In genomic region chr17:74646231-74646630, GRCh38 we compare ENCODE assay signal across 8 cellular contexts. TPM values are rescaled to one million over a fixed set of nuclear protein-coding genes. Genes with fewer than 3 reads are reported as not detected.
DNase-seq lines count a peak whose midpoint lies in the region; ATAC-seq and TF ChIP-seq lines count a peak whose summit lies in the region.

No MANE protein-coding gene starts in this region.

- ATAC-seq in RWPE2 (ENCODE audit: low read depth), result peak; percentile 53; the same call in 2 of the 3 replicates
- ATAC-seq in HG03460 (IDR thresholded peaks at IDR 0.05; ENCODE audit: unreplicated experiment), result no peak

- H3K27me3 ChIP-seq in RWPE2 (ENCODE audit: insufficient read depth, poor library complexity, severe bottlenecking) (peaks cover 50% of the 10 kb centered on the region), Peyer's patch (no peaks in the 10 kb centered on the region)

- no peak overlapping the region for H3K27ac ChIP-seq in RWPE2 (ENCODE audit: poor library complexity, severe bottlenecking)
- no peak overlapping the region for H3K27ac ChIP-seq in Peyer's patch

- H3K9me3 ChIP-seq in RWPE2 (ENCODE audit: severe bottlenecking) (no peaks in the 10 kb centered on the region), Peyer's patch (no peaks in the 10 kb centered on the region)

- H3K36me3 ChIP-seq in RWPE2 (ENCODE audit: low read depth) (no peaks in the 10 kb centered on the region), Peyer's patch (no peaks in the 10 kb centered on the region)

- TF ChIP-seq CTCF in RWPE2 (IDR thresholded peaks at IDR 0.05; ENCODE audit: poor library complexity, severe bottlenecking), result peak; percentile 49
- peak in 3 of 6 experiments; percentile 19 to 33 (median 28) for TF ChIP-seq CTCF in Peyer's patch (IDR thresholded peaks at IDR 0.05)

- H3K4me1 ChIP-seq in RWPE2 (ENCODE audit: insufficient read depth, poor library complexity, severe bottlenecking) (no peaks in the 10 kb centered on the region), Peyer's patch (peaks cover 0 to 15% (median 2%) of the 10 kb centered on the region in 4 donors)

- no peak for TF ChIP-seq POLR2A in Peyer's patch (IDR thresholded peaks at IDR 0.05)

- no peak overlapping the region for H3K4me3 ChIP-seq in RWPE2 (ENCODE audit: severe bottlenecking)
- no peak overlapping the region for H3K4me3 ChIP-seq in Peyer's patch

- peak; percentile 10 for DNase-seq in DMS 273 treated with DMSO at 0.1 percent for 48 hours (lab: John Stamatoyannopoulos, UW)
- DNase-seq in HT-29 (ENCODE audit: low spot score), result peak; percentile 41
- DNase-seq in RWPE2 (ENCODE audit: low spot score), result no peak
- peak; percentile 4 for DNase-seq in kidney glomerular epithelial cell (lab: John Stamatoyannopoulos, UW)
- no peak for DNase-seq in epidermal melanocyte (ENCODE audit: insufficient read length, low spot score)
- no peak for DNase-seq in superior temporal gyrus (ENCODE audit: extremely low spot score)
- DNase-seq in Peyer's patch, result no peak

RNA-seq across cellular contexts. Expression of gene CD300E, which starts 22.7 kb away (rescaled TPM):
- total RNA-seq in HT-29 (2014; rRNA removed; shearing (Covaris generic)), result not detected in 2 replicates
- not detected for total RNA-seq in Peyer's patch

RNA-seq across cellular contexts. Expression of gene CD300LD, which starts 54.1 kb away (rescaled TPM):
- total RNA-seq in HT-29 (2014; rRNA removed; shearing (Covaris generic)), result not detected in 2 replicates
- total RNA-seq in Peyer's patch, result not detected

Comparison
In these comparisons a context has a peak if more than half of its experiments do, and no peak if none do; other contexts are left out.
1. DNase-seq: peak in DMS 273 treated with DMSO at 0.1 percent for 48 hours (single experiment), HT-29 (single experiment) and kidney glomerular epithelial cell (single experiment); none in RWPE2 (single experiment), epidermal melanocyte (single experiment), superior temporal gyrus (single experiment) and Peyer's patch (0 of 3).